In the genomic region with DNA sequence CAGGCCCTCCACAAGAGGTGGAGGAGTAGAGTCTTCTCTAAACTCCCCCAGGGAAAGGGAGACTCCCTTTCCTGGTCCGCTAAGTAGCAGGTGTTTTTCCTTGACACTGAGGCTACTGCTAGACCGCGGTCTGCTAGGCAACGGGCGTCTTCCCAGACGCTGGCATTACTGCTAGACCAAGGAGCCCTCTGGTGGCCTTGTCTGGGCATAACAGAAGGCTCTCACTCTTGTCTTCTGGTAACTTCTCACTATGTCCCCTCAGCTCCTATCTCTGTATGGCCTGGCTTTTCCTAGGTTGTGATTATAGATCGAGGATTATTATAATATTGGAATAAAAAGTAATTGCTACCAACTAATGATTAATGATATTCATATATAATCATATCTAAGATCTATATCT, we compare ENCODE assay signal across 8 cellular contexts. TPM values are rescaled to one million over a fixed set of nuclear protein-coding genes. Genes with fewer than 3 reads are reported as not detected.
DNase-seq lines count a peak whose midpoint lies in the region; ATAC-seq and TF ChIP-seq lines count a peak whose summit lies in the region.
"Not testable (repeated sequence)": the region's sequence is repeated elsewhere in the genome, so short reads cannot be mapped to it uniquely, and the experiment has no call there.

No MANE protein-coding gene starts in this region.

- H3K9me3 ChIP-seq in MG63 (peaks cover 51% of the 10 kb centered on the region), right atrium auricular region (peaks cover 0 to 45% of the 10 kb centered on the region in 2 donors)

- H3K27me3 Mint-ChIP-seq in T-cell; osteocyte (ENCODE audit: unreplicated experiment): not testable (repeated sequence)

- peaks cover 13 to 39% (median 26%) of the 10 kb centered on the region in 3 donors for H3K9me3 Mint-ChIP-seq in T-cell
- peaks cover 50% of the 10 kb centered on the region for H3K9me3 Mint-ChIP-seq in osteocyte (ENCODE audit: unreplicated experiment)

- TF ChIP-seq CTCF in choroid plexus epithelial cell (conservative IDR thresholded peaks at IDR 0.05; ENCODE audit: low read depth, low read length) (peak; percentile 9), right atrium auricular region (IDR thresholded peaks at IDR 0.05) (peak; percentile 42 to 65), osteocyte (IDR thresholded peaks at IDR 0.05) (peak; percentile 16)

- peaks cover 62% of the 10 kb centered on the region for H3K36me3 Mint-ChIP-seq in T-cell
- peaks cover 70% of the 10 kb centered on the region for H3K36me3 Mint-ChIP-seq in osteocyte (ENCODE audit: unreplicated experiment)

- H3K36me3 ChIP-seq in MG63 (peaks cover 71% of the 10 kb centered on the region), right atrium auricular region (peaks cover 16% of the 10 kb centered on the region)

- not testable (repeated sequence) for ATAC-seq in T-cell (replicated peaks in 1 of 4)

- not testable (repeated sequence) for H3K4me3 ChIP-seq in MG63; choroid plexus epithelial cell (ENCODE audit: low read depth, low read length); right atrium auricular region

- DNase-seq in COLO668 (lab: John Stamatoyannopoulos, UW; ENCODE audit: unreplicated experiment) (peak; percentile 11), MG63 (peak; percentile 11), T-cell (peak in 25 of 34 experiments; percentile 0 to 46 (median 17)), activated T-helper 1 cell treated with Interleukin-2 at 50 U/mL for 16 hours (ENCODE audit: low read depth) (peak; percentile 3), right atrium auricular region (ENCODE audit: low spot score) (peak; percentile 67), superior temporal gyrus (ENCODE audit: extremely low spot score) (peak; percentile 59)
- not testable (repeated sequence) for DNase-seq in choroid plexus epithelial cell (ENCODE audit: low read depth); osteocyte (ENCODE audit: extremely low spot score, unreplicated experiment)

- POLR2A ChIA-PET in T-cell (lab: Charles Lee): interaction anchor here in 1 of 2 donors (0.6 kb wide), 1 partner anchor 398 kb away, joined by 3 read pairs; no protein-coding TSS in a partner anchor

- not testable (repeated sequence) for H3K27ac Mint-ChIP-seq in T-cell; osteocyte (ENCODE audit: unreplicated experiment)

- not testable (repeated sequence) for H3K27me3 ChIP-seq in MG63, right atrium auricular region

- CTCF ChIA-PET in T-cell (lab: Charles Lee): not testable (repeated sequence)

- not testable (repeated sequence) for H3K4me3 Mint-ChIP-seq in T-cell; osteocyte (ENCODE audit: unreplicated experiment)

- H3K4me1 ChIP-seq in right atrium auricular region: not testable (repeated sequence)

- H3K27ac ChIP-seq in right atrium auricular region: not testable (repeated sequence)

- not testable (repeated sequence) for H3K4me1 Mint-ChIP-seq in T-cell; osteocyte (ENCODE audit: unreplicated experiment)

RNA-seq across cellular contexts. Expression of a gene that starts 29.7 kb away (rescaled TPM):
- total RNA-seq in MG63 (2014; rRNA removed; shearing (Covaris generic); ENCODE audit: low replicate concordance): 2.0 and 8.2 TPM in 2 replicates
- total RNA-seq in T-cell: 1 to 10 TPM; 4.5 to 8.1 (median 6.7) TPM
- 1 to 10 TPM; 1.7 to 4.0 TPM for total RNA-seq in right atrium auricular region
- total RNA-seq in osteocyte: 4.7 and 5.6 TPM in 2 replicates
